9 cellular contexts compared by ENCODE assay signal in genomic region chr7:41817386-41817785, GRCh38.
DNase-seq lines count a peak whose midpoint lies in the region; ATAC-seq lines count a peak whose summit lies in the region.
"Had no signal": no experiment of that assay in that cellular context is flagged by ENCODE, and none has a peak within 500 bp of the region (broad histone marks: within the 10 kb centered on the region; RNA-seq: fewer than 3 reads in every experiment).

No MANE protein-coding gene starts in this region.

- ATAC-seq in HG03095 (IDR thresholded peaks at IDR 0.05; ENCODE audit: unreplicated experiment) (peak; percentile 62), T-helper 17 cell (peak; percentile 21), left colon (no peak)

- peak; percentile 72 for DNase-seq in activated CD4-positive, alpha-beta T cell treated with anti-CD3 and anti-CD28 coated beads, Interleukin-2, amount 10 ng/mL, durations not matched to agents 24 days and 14 days
- DNase-seq in activated CD4-positive, alpha-beta T cell treated with anti-CD3 and anti-CD28 coated beads, Interleukin-2, amount 50 U/mL, for 48 hours, result no peak
- DNase-seq in T-helper 17 cell (no peak), non-pigmented ciliary epithelial cell (ENCODE audit: low read depth) (peak; percentile 70), HK-2 (ENCODE audit: unreplicated experiment) (no peak), left colon (no peak), dermis blood vessel endothelial cell (no peak)
- DNase-seq: activated CD4-positive, alpha-beta T cell treated with anti-CD3 and anti-CD28 coated beads for 48 hours had no signal

- peak overlapping the region; percentile 14 for H3K27ac Mint-ChIP-seq in activated CD4-positive, alpha-beta T cell treated with anti-CD3 and anti-CD28 coated beads, Interleukin-2, amount 10 ng/mL, durations not matched to agents 24 days and 14 days
- H3K27ac Mint-ChIP-seq in T-helper 17 cell, result no peak overlapping the region

- no peaks in the 10 kb centered on the region for H3K36me3 Mint-ChIP-seq in activated CD4-positive, alpha-beta T cell treated with anti-CD3 and anti-CD28 coated beads, Interleukin-2, amount 10 ng/mL, durations not matched to agents 24 days and 14 days (ENCODE audit: low read depth)
- H3K36me3 Mint-ChIP-seq in T-helper 17 cell (ENCODE audit: low read depth), result peaks cover 2% of the 10 kb centered on the region

- intact Hi-C loops in activated CD4-positive, alpha-beta T cell treated with anti-CD3 and anti-CD28 coated beads, Interleukin-2, amount 10 ng/mL, durations not matched to agents 24 days and 14 days (cut with micrococcal nuclease), result loop anchor here (5.0 kb wide), 1 partner anchor 65 kb away; no protein-coding TSS in a partner anchor
- intact Hi-C loops in left colon (cut with DNase I, micrococcal nuclease), result no loop called here

- peaks cover 12% of the 10 kb centered on the region for H3K9me3 Mint-ChIP-seq in activated CD4-positive, alpha-beta T cell treated with anti-CD3 and anti-CD28 coated beads, Interleukin-2, amount 10 ng/mL, durations not matched to agents 24 days and 14 days

- H3K4me1 Mint-ChIP-seq in activated CD4-positive, alpha-beta T cell treated with anti-CD3 and anti-CD28 coated beads, Interleukin-2, amount 10 ng/mL, durations not matched to agents 24 days and 14 days, result peaks cover 31% of the 10 kb centered on the region
- no peaks in the 10 kb centered on the region for H3K4me1 Mint-ChIP-seq in T-helper 17 cell

- H3K9me3 ChIP-seq in T-helper 17 cell (ENCODE audit: control insufficient read depth, low read length, poor library complexity, severe bottlenecking), result no peaks in the 10 kb centered on the region

- H3K27me3 Mint-ChIP-seq in activated CD4-positive, alpha-beta T cell treated with anti-CD3 and anti-CD28 coated beads, Interleukin-2, amount 10 ng/mL, durations not matched to agents 24 days and 14 days, result peaks cover 7% of the 10 kb centered on the region
- no peaks in the 10 kb centered on the region for H3K27me3 Mint-ChIP-seq in T-helper 17 cell

- H3K4me3 Mint-ChIP-seq in activated CD4-positive, alpha-beta T cell treated with anti-CD3 and anti-CD28 coated beads, Interleukin-2, amount 10 ng/mL, durations not matched to agents 24 days and 14 days, result no peak overlapping the region
- no peak overlapping the region for H3K4me3 Mint-ChIP-seq in T-helper 17 cell

Comparison
In these comparisons a context has a peak if more than half of its experiments do, and no peak if none do; other contexts are left out.
1. DNase-seq: peak in activated CD4-positive, alpha-beta T cell treated with anti-CD3 and anti-CD28 coated beads, Interleukin-2, amount 10 ng/mL, durations not matched to agents 24 days and 14 days (single experiment) and non-pigmented ciliary epithelial cell (single experiment); none in activated CD4-positive, alpha-beta T cell treated with anti-CD3 and anti-CD28 coated beads, Interleukin-2, amount 50 U/mL, for 48 hours (0 of 2), T-helper 17 cell (0 of 3), HK-2 (single experiment), left colon (0 of 2) and dermis blood vessel endothelial cell (single experiment).